ENCODE assay signal across 16 cellular contexts in the genomic region with DNA sequence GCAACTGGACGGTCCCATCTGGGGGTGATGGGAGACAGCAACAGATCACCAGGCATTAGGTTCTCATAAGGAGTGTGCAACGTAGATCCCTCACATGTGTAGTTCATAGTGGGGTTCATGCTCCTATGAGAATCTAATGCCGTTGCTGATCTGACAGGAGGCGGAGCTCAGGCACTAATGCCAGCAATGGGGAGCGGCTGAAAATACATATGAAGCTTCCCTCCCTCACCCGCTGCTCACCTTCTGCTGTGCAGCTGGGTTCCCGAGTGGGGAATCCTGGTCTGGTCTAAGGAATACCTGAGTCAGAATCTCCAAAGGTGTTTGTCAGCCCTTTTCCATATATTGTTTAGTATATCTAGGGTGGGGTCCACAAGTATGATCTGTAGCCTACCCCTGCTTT. TPM values are rescaled to one million over a fixed set of nuclear protein-coding genes. Genes with fewer than 3 reads are reported as not detected.
DNase-seq lines count a peak whose midpoint lies in the region; ATAC-seq and TF ChIP-seq lines count a peak whose summit lies in the region.
"Had no signal": no experiment of that assay in that cellular context is flagged by ENCODE, and none has a peak within 500 bp of the region (broad histone marks: within the 10 kb centered on the region; RNA-seq: fewer than 3 reads in every experiment).

No MANE protein-coding gene starts in this region.

- H3K4ac ChIP-seq in trophoblast cell (ENCODE audit: low read depth, low read length) = no peak overlapping the region

- H2BK5ac ChIP-seq in trophoblast cell (ENCODE audit: low read depth, low read length, poor library complexity) = no peak overlapping the region

- H3K14ac ChIP-seq in trophoblast cell (ENCODE audit: low read length) = no peak overlapping the region

- H3K27me3 Mint-ChIP-seq in activated T-cell treated with anti-CD3 and anti-CD28 coated beads, Interleukin-2, amount 50 U/mL, for 24 hours = no peaks in the 10 kb centered on the region
- H3K27me3 Mint-ChIP-seq: CD4-positive, CD25-positive, alpha-beta regulatory T cell had no signal

- no peak overlapping the region for H4K91ac ChIP-seq in trophoblast cell (ENCODE audit: low read depth, low read length)

- DNase-seq in activated T-cell treated with anti-CD3 and anti-CD28 coated beads, Interleukin-2, amount 50 U/mL, for 24 hours = no peak
- DNase-seq in activated T-cell treated with anti-CD3 and anti-CD28 coated beads, Interleukin-2, amount 50 U/mL, for 1 hour = no peak
- DNase-seq in cerebellar cortex (ENCODE audit: low spot score) (peak; percentile 53), trophoblast cell (no peak), thoracic aorta (ENCODE audit: low spot score) (no peak), ureter (ENCODE audit: low spot score) (no peak), NCI-H2081 treated with DMSO at 0.1 percent for 48 hours (lab: John Stamatoyannopoulos, UW) (no peak), NCI-H446 treated with DMSO at 0.1 percent for 48 hours (lab: John Stamatoyannopoulos, UW) (no peak)
- DNase-seq: 8988T; ACHN; CD4-positive, CD25-positive, alpha-beta regulatory T cell; DMS53; GM23248 had no signal

- H3K36me3 Mint-ChIP-seq in activated T-cell treated with anti-CD3 and anti-CD28 coated beads, Interleukin-2, amount 50 U/mL, for 24 hours (ENCODE audit: low read depth) = peaks cover 100% of the 10 kb centered on the region

- H3K27ac Mint-ChIP-seq in activated T-cell treated with anti-CD3 and anti-CD28 coated beads, Interleukin-2, amount 50 U/mL, for 24 hours = peak overlapping the region; percentile 37

- H4K8ac ChIP-seq in trophoblast cell (ENCODE audit: low read depth, low read length) = no peak overlapping the region

- peaks cover 23% of the 10 kb centered on the region for H3K4me1 Mint-ChIP-seq in activated T-cell treated with anti-CD3 and anti-CD28 coated beads, Interleukin-2, amount 50 U/mL, for 24 hours (ENCODE audit: low read depth)

- H2BK12ac ChIP-seq in trophoblast cell (ENCODE audit: low read length) = no peak overlapping the region

- H3K79me1 ChIP-seq in trophoblast cell (ENCODE audit: low read length) = no peaks in the 10 kb centered on the region

- no peak overlapping the region for H3K9ac ChIP-seq in trophoblast cell (ENCODE audit: low read length)
- H3K9ac ChIP-seq: BLaER1 treated with 17β-estradiol and CSF1 and Interleukin-3, amounts not matched to agents 10 nM and 100 nM; GM23248 had no signal

- H3K27me3 ChIP-seq in trophoblast cell (ENCODE audit: insufficient read depth, low read length) (no peaks in the 10 kb centered on the region), thoracic aorta (replicated peaks; ENCODE audit: insufficient read depth) (no peaks in the 10 kb centered on the region)
- H3K27me3 ChIP-seq: BLaER1 treated with 17β-estradiol and CSF1 and Interleukin-3, amounts not matched to agents 10 nM and 100 nM had no signal

- no peak for ATAC-seq in thoracic aorta (ENCODE audit: insufficient number of reproducible peaks, low FRiP score, low read depth)
- ATAC-seq: GM12878, HCT116 had no signal

- H3K27ac ChIP-seq in trophoblast cell (ENCODE audit: low read depth, low read length) (no peak overlapping the region), thoracic aorta (peak overlapping the region; percentile 2 to 5)
- H3K27ac ChIP-seq: BLaER1 treated with 17β-estradiol and CSF1 and Interleukin-3, amounts not matched to agents 10 nM and 100 nM; GM23248 had no signal

- H3K79me2 ChIP-seq in trophoblast cell (ENCODE audit: control insufficient read depth, insufficient read depth, low read length, poor library complexity) = no peaks in the 10 kb centered on the region

- peak overlapping the region; percentile 86 for H3K18ac ChIP-seq in trophoblast cell (ENCODE audit: low read length)

- H3K4me3 Mint-ChIP-seq in activated T-cell treated with anti-CD3 and anti-CD28 coated beads, Interleukin-2, amount 50 U/mL, for 24 hours = no peak overlapping the region
- H3K4me3 Mint-ChIP-seq: CD4-positive, CD25-positive, alpha-beta regulatory T cell had no signal

- H3K4me3 ChIP-seq in trophoblast cell (ENCODE audit: low read depth, low read length) (no peak overlapping the region), thoracic aorta (no peak overlapping the region)
- H3K4me3 ChIP-seq: BLaER1 treated with 17β-estradiol and CSF1 and Interleukin-3, amounts not matched to agents 10 nM and 100 nM; GM12878; GM23248 had no signal

- H3K4me2 ChIP-seq in trophoblast cell (ENCODE audit: low read length) = no peak overlapping the region
- H3K4me2 ChIP-seq: BLaER1 treated with 17β-estradiol and CSF1 and Interleukin-3, amounts not matched to agents 10 nM and 100 nM had no signal

- H3K4me1 ChIP-seq in trophoblast cell (ENCODE audit: control insufficient read depth in 1 of 2, insufficient read depth in 2 of 2, low read length in 2 of 2) = no peaks in the 10 kb centered on the region
- H3K4me1 ChIP-seq in thoracic aorta (ENCODE audit: control insufficient read depth in 1 of 2, low read depth in 2 of 2) = peaks cover 18 to 20% of the 10 kb centered on the region in 2 donors

- peaks cover 22% of the 10 kb centered on the region for H3K9me3 Mint-ChIP-seq in activated T-cell treated with anti-CD3 and anti-CD28 coated beads, Interleukin-2, amount 50 U/mL, for 24 hours

- H2BK120ac ChIP-seq in trophoblast cell (ENCODE audit: insufficient read depth, low read length, poor library complexity) = no peak overlapping the region

- no peak overlapping the region for H4K12ac ChIP-seq in trophoblast cell (ENCODE audit: low read depth, low read length)

- no peak overlapping the region for H3K23ac ChIP-seq in trophoblast cell (ENCODE audit: low read length)

- peaks cover 3% of the 10 kb centered on the region for H3K9me3 ChIP-seq in trophoblast cell (ENCODE audit: insufficient read depth, low read depth, low read length)
- peaks cover 26% of the 10 kb centered on the region for H3K9me3 ChIP-seq in thoracic aorta

- H3K36me3 ChIP-seq in trophoblast cell (ENCODE audit: control insufficient read depth in 1 of 2, insufficient read depth in 2 of 2, low read length in 2 of 2) (peaks cover 24 to 51% of the 10 kb centered on the region in 2 experiments), thoracic aorta (peaks cover 55% of the 10 kb centered on the region)

- no peak overlapping the region for H2AFZ ChIP-seq in trophoblast cell (ENCODE audit: insufficient read depth, low read length, poor library complexity)
- H2AFZ ChIP-seq: GM23248 had no signal

- no CpG with 5 or more reads among the region's 7 CpGs for WGBS in trophoblast cell (ENCODE audit: extremely low coverage, insufficient coverage, insufficient read length)

- no peak overlapping the region for H2AK5ac ChIP-seq in trophoblast cell (ENCODE audit: low read length)

- no peak for TF ChIP-seq CTCF in thoracic aorta (IDR thresholded peaks at IDR 0.05)

RNA-seq across cellular contexts. Expression of gene CHD2, which starts 52.3 kb away (rescaled TPM):
- 98.2 and 104 TPM in 2 replicates for polyA plus RNA-seq in trophoblast cell (2013)
- 100 to 1,000 TPM; 143 to 148 TPM for total RNA-seq in thoracic aorta
- total RNA-seq in ureter = 193 TPM
